In genomic region chr2:105365176-105365575, GRCh38 we compare ENCODE assay signal across 23 cellular contexts.
"Had no signal": no experiment of that assay in that cellular context is flagged by ENCODE, and none has a peak within 500 bp of the region (broad histone marks: within the 10 kb centered on the region; RNA-seq: fewer than 3 reads in every experiment).

No MANE protein-coding gene starts in this region.

- H3K9me3 ChIP-seq: esophagus squamous epithelium, sigmoid colon, thoracic aorta, vagina had no signal

- DNase-seq: activated CD8-positive, alpha-beta memory T cell treated with anti-CD3 and anti-CD28 coated beads, Interleukin-2, amount 50 U/mL, for 48 hours; activated effector memory CD4-positive, alpha-beta T cell treated with anti-CD3 and anti-CD28 coated beads, Interleukin-2, amount 50 U/mL, for 16 hours; activated naive CD4-positive, alpha-beta T cell treated with anti-CD3 and anti-CD28 coated beads, Interleukin-2, amount 50 U/mL, for 16 hours; activated T-cell treated with anti-CD3 and anti-CD28 coated beads, Interleukin-2, amount 50 U/mL, for 48 hours; aorta; cortex of kidney; endodermal cell; esophagus squamous epithelium; naive thymus-derived CD4-positive, alpha-beta T cell; sigmoid colon; stimulated activated CD4-positive, alpha-beta T cell treated with anti-CD3 and anti-CD28 coated beads, Interleukin-15, amount 100 ng/mL, for 24 hours; stimulated activated naive B cell treated with anti-CD40 and anti-IgM and Interleukin-4, amounts not matched to agents 10 μg/mL and 1 μg/mL and 100 μg/mL, for 72 hours; T-helper 1 cell; T-helper 9 cell had no signal

- H2AFZ ChIP-seq: neural progenitor cell had no signal

- H3K4me2 ChIP-seq: neural progenitor cell, smooth muscle cell had no signal

- H3K36me3 ChIP-seq: neural progenitor cell had no signal

- H3K9me3 Mint-ChIP-seq: central memory CD8-positive, alpha-beta T cell; endodermal cell; naive thymus-derived CD4-positive, alpha-beta T cell; neural progenitor cell; stimulated activated naive B cell treated with anti-CD40 and anti-IgM and Interleukin-4, amounts not matched to agents 10 μg/mL and 1 μg/mL and 100 μg/mL, for 72 hours; type B pancreatic cell; WTC11 had no signal

- H3K4me3 ChIP-seq: esophagus squamous epithelium, lung, neural progenitor cell, sigmoid colon, smooth muscle cell, thoracic aorta, vagina had no signal

- H3K4me1 ChIP-seq: neural progenitor cell had no signal

- H3K9ac ChIP-seq: neural progenitor cell had no signal

- H3K27ac Mint-ChIP-seq: endodermal cell; neural progenitor cell; stimulated activated naive B cell treated with anti-CD40 and anti-IgM and Interleukin-4, amounts not matched to agents 10 μg/mL and 1 μg/mL and 100 μg/mL, for 72 hours; type B pancreatic cell; WTC11 had no signal

- ATAC-seq: left lobe of liver; naive thymus-derived CD4-positive, alpha-beta T cell; stimulated activated naive B cell treated with anti-CD40 and anti-IgM and Interleukin-4, amounts not matched to agents 10 μg/mL and 1 μg/mL and 100 μg/mL, for 72 hours; WTC11 had no signal

- H3K27me3 ChIP-seq: esophagus squamous epithelium, neural progenitor cell, sigmoid colon, vagina had no signal

- H3K4me3 Mint-ChIP-seq: central memory CD8-positive, alpha-beta T cell; endodermal cell; neural progenitor cell; stimulated activated naive B cell treated with anti-CD40 and anti-IgM and Interleukin-4, amounts not matched to agents 10 μg/mL and 1 μg/mL and 100 μg/mL, for 72 hours; type B pancreatic cell; WTC11 had no signal

- H3K27me3 Mint-ChIP-seq: central memory CD8-positive, alpha-beta T cell; type B pancreatic cell had no signal

- H3K4me1 Mint-ChIP-seq: endodermal cell had no signal

- H3K27ac ChIP-seq: neural progenitor cell, sigmoid colon, thoracic aorta, vagina had no signal
